In genomic region chr2:133977385-133977784, GRCh38 we compare ENCODE assay signal across 20 cellular contexts.
A peak's percentile ranks its signal among the peaks of the same experiment; 100 is the strongest.
DNase-seq lines count a peak whose midpoint lies in the region; ATAC-seq, FAIRE-seq and TF ChIP-seq lines count a peak whose summit lies in the region.
"Had no signal": no experiment of that assay in that cellular context is flagged by ENCODE, and none has a peak within 500 bp of the region (broad histone marks: within the 10 kb centered on the region; RNA-seq: fewer than 3 reads in every experiment).

No MANE protein-coding gene starts in this region.

- H3K9me3 Mint-ChIP-seq in naive thymus-derived CD8-positive, alpha-beta T cell = no peaks in the 10 kb centered on the region
- H3K9me3 Mint-ChIP-seq: activated T-cell treated with anti-CD3 and anti-CD28 coated beads, Interleukin-2, amount 50 U/mL, for 72 hours; memory B cell had no signal

- DNase-seq in GF-D8 (lab: John Stamatoyannopoulos, UW) (peak; percentile 52), NCI-H1105 (lab: John Stamatoyannopoulos, UW) (peak; percentile 57), NOMO-1 (lab: John Stamatoyannopoulos, UW; ENCODE audit: unreplicated experiment in 2 of 2) (peak; percentile 22 to 37), midbrain (lab: John Stamatoyannopoulos, UW) (peak; percentile 12), H54 (ENCODE audit: insufficient read length, low spot score) (no peak)
- DNase-seq in NK-92 treated with Interleukin-12 subunit alpha and Interleukin-12 subunit beta, amount 100 ng/mL, for 24 hours (lab: John Stamatoyannopoulos, UW) = no peak
- DNase-seq in naive thymus-derived CD8-positive, alpha-beta T cell = no peak
- DNase-seq: activated CD4-positive, CD25-positive, alpha-beta regulatory T cell treated with anti-CD3 and anti-CD28 coated beads, Interleukin-2, amount 50 U/mL, for 72 hours; activated naive CD4-positive, alpha-beta T cell treated with anti-CD3 and anti-CD28 coated beads, Interleukin-2, amount 50 U/mL, for 16 hours; activated T-cell treated with anti-CD3 and anti-CD28 coated beads, Interleukin-2, amount 50 U/mL, for 72 hours; DMS79; NCI-H1694; NCI-H345; spleen; stimulated activated CD4-positive, alpha-beta T cell treated with anti-CD3 and anti-CD28 coated beads, Interleukin-4, amount 100 ng/mL, for 24 hours; stimulated activated naive CD8-positive, alpha-beta T cell treated with anti-CD3 and anti-CD28 coated beads, Interleukin-15, Interleukin-2, amounts not matched to agents 100 U/mL and 50 U/mL, for 24 hours had no signal

- FAIRE-seq in H54 (lab: Jason Lieb, UNC) = no peak
- FAIRE-seq: endometrium, GM12878, TTC549 had no signal

- H3K27ac Mint-ChIP-seq in naive thymus-derived CD8-positive, alpha-beta T cell = no peak overlapping the region
- H3K27ac Mint-ChIP-seq: activated T-cell treated with anti-CD3 and anti-CD28 coated beads, Interleukin-2, amount 50 U/mL, for 72 hours; memory B cell had no signal

- ATAC-seq in naive thymus-derived CD8-positive, alpha-beta T cell = no peak
- ATAC-seq: activated T-cell treated with anti-CD3 and anti-CD28 coated beads, Interleukin-2, amount 50 U/mL, for 72 hours; GM12878; stimulated activated naive CD8-positive, alpha-beta T cell treated with anti-CD3 and anti-CD28 coated beads, Interleukin-15, Interleukin-2, amounts not matched to agents 100 U/mL and 50 U/mL, for 24 hours had no signal

- H3K4me1 Mint-ChIP-seq in naive thymus-derived CD8-positive, alpha-beta T cell = no peaks in the 10 kb centered on the region

- no peak for TF ChIP-seq POLR2A in H54 (IDR thresholded peaks at IDR 0.05; ENCODE audit: low read depth, low read length)

- H3K4me3 Mint-ChIP-seq in naive thymus-derived CD8-positive, alpha-beta T cell = no peak overlapping the region
- H3K4me3 Mint-ChIP-seq: activated T-cell treated with anti-CD3 and anti-CD28 coated beads, Interleukin-2, amount 50 U/mL, for 72 hours; memory B cell had no signal

- peaks cover 0 to 3% (median 0%) of the 10 kb centered on the region in 5 donors for H3K27me3 Mint-ChIP-seq in naive thymus-derived CD8-positive, alpha-beta T cell
- H3K27me3 Mint-ChIP-seq: memory B cell had no signal

- no peaks in the 10 kb centered on the region for H3K36me3 Mint-ChIP-seq in naive thymus-derived CD8-positive, alpha-beta T cell
- H3K36me3 Mint-ChIP-seq: memory B cell had no signal

- POLR2A ChIA-PET in naive thymus-derived CD8-positive, alpha-beta T cell (lab: Charles Lee) = no interaction called here

Comparison
In these comparisons a context has a peak if more than half of its experiments do, and no peak if none do; other contexts are left out.
1. DNase-seq: peak in GF-D8 (single experiment), NCI-H1105 (single experiment), NOMO-1 (2 of 2) and midbrain (single experiment); none in NK-92 treated with Interleukin-12 subunit alpha and Interleukin-12 subunit beta, amount 100 ng/mL, for 24 hours (single experiment), H54 (single experiment) and naive thymus-derived CD8-positive, alpha-beta T cell (0 of 10).